In the genomic region with DNA sequence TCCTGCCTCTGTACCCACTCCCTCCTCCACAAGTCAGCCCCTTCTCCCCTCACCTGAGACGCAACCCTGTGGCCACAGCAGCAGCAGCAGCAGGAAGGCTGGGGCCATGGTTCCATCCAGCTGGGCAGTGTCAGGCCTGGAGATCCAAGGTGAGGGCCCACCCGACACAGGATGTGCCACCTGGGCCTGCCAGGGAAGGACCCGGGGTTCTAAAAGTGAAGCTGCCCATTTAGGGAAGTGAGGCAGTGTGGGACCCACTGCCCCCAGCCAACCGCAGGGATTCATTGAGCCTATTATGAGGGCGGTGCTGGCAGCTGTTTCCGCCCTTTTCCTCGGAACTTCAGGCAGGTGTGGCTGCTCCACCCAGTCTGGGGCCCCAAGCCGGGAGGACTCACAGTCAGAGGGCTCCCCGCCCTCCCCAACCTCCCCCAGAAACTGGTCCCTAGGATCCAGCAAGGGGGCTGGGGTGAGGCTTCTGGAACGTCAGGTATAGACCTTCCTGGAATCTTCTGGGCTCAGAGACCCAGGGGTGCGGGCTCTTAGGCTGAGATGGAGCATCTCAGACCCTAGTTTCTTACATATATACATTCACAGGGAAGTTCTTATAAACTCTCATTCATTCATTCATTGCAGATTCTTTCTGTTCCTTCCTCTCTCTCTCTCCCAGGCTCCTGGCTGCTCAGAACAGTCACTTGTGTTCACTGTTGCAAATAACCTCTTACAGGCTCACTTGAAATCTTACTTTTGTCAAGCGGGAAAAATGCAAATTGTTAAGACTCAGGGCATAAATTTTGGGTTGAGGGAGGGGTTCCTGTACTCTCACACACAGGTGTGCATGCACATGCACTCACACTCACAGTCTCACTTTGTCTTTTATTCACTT, we compare ENCODE assay signal across 9 cellular contexts. TPM values are rescaled to one million over a fixed set of nuclear protein-coding genes. Genes with fewer than 3 reads are reported as not detected.
DNase-seq lines count a peak whose midpoint lies in the region; ATAC-seq and TF ChIP-seq lines count a peak whose summit lies in the region.
"Had no signal": no experiment of that assay in that cellular context is flagged by ENCODE, and none has a peak within 500 bp of the region (broad histone marks: within the 10 kb centered on the region; RNA-seq: fewer than 3 reads in every experiment).

A gene with protein sequence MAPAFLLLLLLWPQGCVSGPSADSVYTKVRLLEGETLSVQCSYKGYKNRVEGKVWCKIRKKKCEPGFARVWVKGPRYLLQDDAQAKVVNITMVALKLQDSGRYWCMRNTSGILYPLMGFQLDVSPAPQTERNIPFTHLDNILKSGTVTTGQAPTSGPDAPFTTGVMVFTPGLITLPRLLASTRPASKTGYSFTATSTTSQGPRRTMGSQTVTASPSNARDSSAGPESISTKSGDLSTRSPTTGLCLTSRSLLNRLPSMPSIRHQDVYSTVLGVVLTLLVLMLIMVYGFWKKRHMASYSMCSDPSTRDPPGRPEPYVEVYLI (minus strand): TSS at position 249 of the 883 bp plus-strand sequence. CDS start 141 bp downstream, at position 108.

- 59 to 71% methylated on average over 12 of the region's 12 CpGs for WGBS in esophagus, 2 donors
- 59 to 63% (median 60%) methylated on average over 6 to 12 of the region's 12 CpGs for WGBS in stomach, 5 donors

- H3K79me2 ChIP-seq in SU-DHL-6 (ENCODE audit: insufficient read depth, low read length) = no peaks in the 10 kb centered on the region

- CTCF ChIA-PET in RWPE1 (lab: Yijun Ruan, JAX) = no interaction called here

- no peak for TF ChIP-seq EP300 in stomach (IDR thresholded peaks at IDR 0.05)

- no peaks in the 10 kb centered on the region for H3K9me3 ChIP-seq in SU-DHL-6 (ENCODE audit: insufficient read depth, low read length)
- H3K9me3 ChIP-seq in esophagus (ENCODE audit: control insufficient read depth in 2 of 2, insufficient read depth in 1 of 2, low read depth in 1 of 2, low read length in 1 of 2) = peaks cover 0 to 4% of the 10 kb centered on the region in 2 donors
- no peaks in the 10 kb centered on the region for H3K9me3 ChIP-seq in stomach

- H3K4me3 ChIP-seq in SU-DHL-6 (ENCODE audit: insufficient read depth, low read length, poor library complexity, severe bottlenecking) = no peak within 1 kb of the TSS
- H3K4me3 ChIP-seq in esophagus (ENCODE audit: low read depth in 1 of 2, low read length in 2 of 2) = no peak within 1 kb of the TSS
- H3K4me3 ChIP-seq in stomach = no peak within 1 kb of the TSS

- peak within 1 kb of the TSS; percentile 6; the same call in 1 of the 2 replicates for H3K9ac ChIP-seq in SU-DHL-6 (ENCODE audit: low read length)

- H3K4me2 ChIP-seq in SU-DHL-6 (ENCODE audit: low read depth, low read length, poor library complexity, severe bottlenecking) = peak within 1 kb of the TSS; percentile 38

- H3K27me3 ChIP-seq in SU-DHL-6 (ENCODE audit: low read length) (peaks cover 3% of the 10 kb centered on the region; the same call in 1 of the 2 replicates), esophagus (ENCODE audit: control insufficient read depth in 1 of 2, insufficient read depth in 2 of 2, low read length in 2 of 2) (no peaks in the 10 kb centered on the region), stomach (peaks cover 0 to 5% (median 0%) of the 10 kb centered on the region in 3 donors)

- no peak for TF ChIP-seq POLR2A in stomach (IDR thresholded peaks at IDR 0.05)

- peak within 1 kb of the TSS; percentile 3 for H2AFZ ChIP-seq in SU-DHL-6 (ENCODE audit: low read depth, low read length, severe bottlenecking)

- H3K4me1 ChIP-seq in esophagus (ENCODE audit: control insufficient read depth in 2 of 2, insufficient read depth in 2 of 2, low read length in 1 of 2) = peaks cover 0 to 3% of the 10 kb centered on the region in 2 donors
- H3K4me1 ChIP-seq in stomach = peaks cover 0 to 22% (median 6%) of the 10 kb centered on the region in 4 donors

- peaks cover 11% of the 10 kb centered on the region for H3F3A ChIP-seq in SU-DHL-6 (ENCODE audit: insufficient read depth)

- H3K27ac ChIP-seq in SU-DHL-6 (ENCODE audit: low read depth, low read length) (peak within 1 kb of the TSS; percentile 66), esophagus (ENCODE audit: low read depth in 2 of 2, low read length in 1 of 2) (peak within 1 kb of the TSS; percentile 14 to 34), stomach (peak within 1 kb of the TSS in 4 of 5 donors; percentile 20 to 85 (median 54)), RWPE1 (no peak within 1 kb of the TSS)

- TF ChIP-seq CTCF in SU-DHL-6 (IDR thresholded peaks at IDR 0.05; ENCODE audit: insufficient read depth, low read length, poor library complexity, severe bottlenecking) (no peak), stomach (IDR thresholded peaks at IDR 0.05) (no peak), RWPE1 (conservative IDR thresholded peaks at IDR 0.05; ENCODE audit: low read depth) (no peak)

- peak; percentile 7 for ATAC-seq in activated CD4-positive, CD25-positive, alpha-beta regulatory T cell treated with anti-CD3 and anti-CD28 coated beads, Interleukin-2, amount 50 U/mL, for 24 hours
- no peak for ATAC-seq in HG03097 (IDR thresholded peaks at IDR 0.05; ENCODE audit: low FRiP score, unreplicated experiment)

- no peaks in the 10 kb centered on the region for H4K20me1 ChIP-seq in SU-DHL-6 (ENCODE audit: low read depth, low read length)

- intact Hi-C loops in stomach (cut with DNase I; ENCODE audit: low total_unique reads) = no loop called here

- H3K9me2 ChIP-seq in SU-DHL-6 (replicated peaks; ENCODE audit: insufficient read depth, low read length) = no peaks in the 10 kb centered on the region

- no peak for DNase-seq in activated CD4-positive, CD25-positive, alpha-beta regulatory T cell treated with anti-CD3 and anti-CD28 coated beads, Interleukin-2, amount 50 U/mL, for 72 hours
- DNase-seq in stomach (no peak), RWPE1 (ENCODE audit: low spot score) (no peak), NCI-H526 (lab: John Stamatoyannopoulos, UW) (no peak)

- no peaks in the 10 kb centered on the region for H3K36me3 ChIP-seq in SU-DHL-6 (ENCODE audit: low read length)
- no peaks in the 10 kb centered on the region for H3K36me3 ChIP-seq in esophagus (ENCODE audit: control insufficient read depth in 2 of 2, insufficient read depth in 2 of 2, low read length in 1 of 2)
- no peaks in the 10 kb centered on the region for H3K36me3 ChIP-seq in stomach

- POLR2A ChIA-PET in RWPE1 (lab: Yijun Ruan, JAX; ENCODE audit: low non-redundant PET) = no interaction called here

RNA-seq across cellular contexts. Expression of the gene that starts here (rescaled TPM):
- polyA plus RNA-seq in esophagus (under 1 TPM in 1 of 2 donors, not detected in 1; 0.01 TPM), stomach (under 1 TPM in 2 of 3 donors, not detected in 1; 0.08 to 0.12 TPM)
- total RNA-seq in stomach = under 1 TPM in 1 of 5 donors, not detected in 4; 0.37 TPM
- polyA plus RNA-seq: AG04450 had no signal
